Comparison of ENCODE assay signal across 13 cellular contexts in the genomic region with DNA sequence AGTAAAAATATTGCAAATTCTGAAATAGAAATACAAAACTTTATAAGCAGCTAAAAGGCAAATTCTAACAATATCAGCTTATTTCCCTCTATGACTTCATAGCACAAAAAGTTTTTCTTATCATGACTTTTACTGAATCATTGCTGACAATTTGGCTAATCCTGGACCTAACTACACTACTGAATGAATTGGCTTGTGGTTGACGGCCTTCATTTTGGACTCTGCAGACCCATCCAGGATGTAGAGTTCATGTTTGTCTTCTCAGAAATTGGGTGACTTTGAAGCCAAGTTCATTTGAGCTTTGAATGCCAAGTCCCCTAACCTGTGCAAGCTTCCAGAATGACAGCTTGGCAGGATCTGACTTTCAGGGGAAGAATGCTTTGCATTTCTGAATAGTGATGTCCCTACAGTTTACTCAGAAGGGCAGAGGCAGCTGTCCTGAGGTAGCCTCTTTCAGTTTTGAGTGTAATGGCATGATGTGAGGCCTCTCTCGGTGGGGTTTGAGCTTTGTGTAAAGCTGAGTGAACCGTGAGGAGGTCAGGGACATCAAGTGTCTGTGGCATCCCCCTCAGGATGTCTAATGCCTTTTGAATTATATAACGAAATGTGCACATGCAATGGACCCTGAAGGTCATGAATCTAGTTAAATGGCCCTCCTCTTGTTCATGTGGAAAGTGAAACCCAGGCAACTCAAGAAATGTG. TPM values are rescaled to one million over a fixed set of nuclear protein-coding genes. Genes with fewer than 3 reads are reported as not detected.
DNase-seq lines count a peak whose midpoint lies in the region; ATAC-seq and TF ChIP-seq lines count a peak whose summit lies in the region.
"Had no signal": no experiment of that assay in that cellular context is flagged by ENCODE, and none has a peak within 500 bp of the region (broad histone marks: within the 10 kb centered on the region; RNA-seq: fewer than 3 reads in every experiment).

No MANE protein-coding gene starts in this region.

- H4K20me1 ChIP-seq in fibroblast of lung (ENCODE audit: control insufficient read depth, extremely low read depth, insufficient read depth, low read length) = no peaks in the 10 kb centered on the region

- DNase-seq in LHCN-M2 (ENCODE audit: low read depth) (peak; percentile 59), fibroblast of lung (ENCODE audit: low read depth in 2 of 2) (peak in 1 of 2 donors; percentile 92), midbrain (lab: John Stamatoyannopoulos, UW) (no peak)
- DNase-seq in stimulated activated CD4-positive, alpha-beta T cell treated with anti-CD3 and anti-CD28 coated beads, Interleukin-4, amount 100 ng/mL, for 1 hour = no peak
- no peak for DNase-seq in activated T-cell treated with anti-CD3 and anti-CD28 coated beads, Interleukin-2, amount 50 U/mL, for 1 hour
- DNase-seq: DND-41; NCI-H774; stimulated activated CD4-positive, alpha-beta T cell treated with anti-CD3 and anti-CD28 coated beads, Interleukin-4, amount 100 ng/mL, for 4 hours; T-helper 1 cell; testis had no signal

- H3K27me3 ChIP-seq in ACC112 (ENCODE audit: insufficient read depth, low read length) (no peaks in the 10 kb centered on the region), fibroblast of lung (ENCODE audit: control insufficient read depth, insufficient read depth, low read length) (no peaks in the 10 kb centered on the region)
- H3K27me3 ChIP-seq: testis had no signal

- peaks cover 43% of the 10 kb centered on the region for H3K4me1 ChIP-seq in ACC112 (ENCODE audit: control insufficient read depth, insufficient read depth, low read length, unreplicated experiment)
- peaks cover 7% of the 10 kb centered on the region for H3K4me1 ChIP-seq in fibroblast of lung (ENCODE audit: control insufficient read depth, extremely low read depth, insufficient read depth, low read length)
- H3K4me1 ChIP-seq: testis had no signal

- no peak for TF ChIP-seq CTCF in fibroblast of lung (conservative IDR thresholded peaks at IDR 0.05 in 1 of 2, IDR thresholded peaks at IDR 0.05 in 1 of 2; ENCODE audit: low read depth in 1 of 2, low read length in 2 of 2)

- H3K9me3 ChIP-seq in fibroblast of lung (ENCODE audit: control insufficient read depth, insufficient read depth, low read depth, low read length) = no peaks in the 10 kb centered on the region
- H3K9me3 ChIP-seq: testis had no signal

- H3K79me2 ChIP-seq in ACC112 (ENCODE audit: control insufficient read depth, insufficient read depth, low read length, unreplicated experiment) = no peaks in the 10 kb centered on the region
- H3K79me2 ChIP-seq in fibroblast of lung (ENCODE audit: control insufficient read depth, insufficient read depth, low read length) = no peaks in the 10 kb centered on the region

- ATAC-seq in GM21529 (IDR thresholded peaks at IDR 0.05; ENCODE audit: unreplicated experiment) (peak; percentile 67), GM18858 (IDR thresholded peaks at IDR 0.05; ENCODE audit: unreplicated experiment) (no peak)

- H3K4me3 ChIP-seq in ACC112 (ENCODE audit: low read depth, low read length) (peak overlapping the region; percentile 13; the same call in 1 of the 2 replicates), fibroblast of lung (replicated peaks in 1 of 4; ENCODE audit: control extremely low read depth in 1 of 4, insufficient read depth in 1 of 4, low read depth in 3 of 4, low read length in 4 of 4) (no peak overlapping the region)
- H3K4me3 ChIP-seq: testis had no signal

- H3K36me3 ChIP-seq in ACC112 (ENCODE audit: insufficient read depth, low read length) (peaks cover 61% of the 10 kb centered on the region), fibroblast of lung (ENCODE audit: control insufficient read depth, insufficient read depth, low read length) (peaks cover 2% of the 10 kb centered on the region)

- H3K9ac ChIP-seq in fibroblast of lung (ENCODE audit: insufficient read depth, low read length) = no peak overlapping the region

- peak overlapping the region; percentile 89 for H3K27ac ChIP-seq in ACC112 (ENCODE audit: low read depth, low read length)
- peak overlapping the region; percentile 42 for H3K27ac ChIP-seq in fibroblast of lung (ENCODE audit: insufficient read depth, low read length)
- H3K27ac ChIP-seq: testis had no signal

- H2AFZ ChIP-seq in ACC112 (ENCODE audit: low read length, unreplicated experiment) (no peak overlapping the region), fibroblast of lung (ENCODE audit: low read length) (no peak overlapping the region)

- H3K4me2 ChIP-seq in fibroblast of lung (ENCODE audit: extremely low read depth, insufficient read depth, low read length) = peak overlapping the region; percentile 37

RNA-seq across cellular contexts. Expression of gene EFEMP1, which starts 48.0 kb away (rescaled TPM):
- total RNA-seq in LHCN-M2 (2014; rRNA removed) (37.8 and 52.5 TPM in 2 replicates), fibroblast of lung (467 and 615 TPM in 2 replicates)
- polyA plus RNA-seq in LHCN-M2 (2012) = 59.2 TPM
- polyA plus RNA-seq in fibroblast of lung = 406 and 724 TPM in 2 replicates
- 212 and 335 TPM in 2 replicates for polyA plus RNA-seq in fibroblast of lung (2012)
- 206 and 268 TPM in 2 replicates for polyA minus RNA-seq in fibroblast of lung (ENCODE audit: low replicate concordance)
